ENCODE assay signal across 16 cellular contexts in genomic region chr14:69661194-69661537, GRCh38. TPM values are rescaled to one million over a fixed set of nuclear protein-coding genes. Genes with fewer than 3 reads are reported as not detected.
DNase-seq lines count a peak whose midpoint lies in the region; ATAC-seq and TF ChIP-seq lines count a peak whose summit lies in the region.
"Had no signal": no experiment of that assay in that cellular context is flagged by ENCODE, and none has a peak within 500 bp of the region (broad histone marks: within the 10 kb centered on the region; RNA-seq: fewer than 3 reads in every experiment).

No MANE protein-coding gene starts in this region.

- DNase-seq in activated naive CD4-positive, alpha-beta T cell treated with anti-CD3 and anti-CD28 coated beads, Interleukin-2, amount 50 U/mL, for 72 hours (ENCODE audit: low spot score in 2 of 2), result no peak
- no peak for DNase-seq in activated naive CD4-positive, alpha-beta T cell treated with anti-CD3 and anti-CD28 coated beads, Interleukin-2, amount 50 U/mL, for 16 hours
- DNase-seq in mesothelial cell of epicardium (ENCODE audit: low spot score in 2 of 2, unreplicated experiment in 2 of 2) (no peak), upper lobe of right lung (no peak), GF-D8 (lab: John Stamatoyannopoulos, UW) (no peak)
- DNase-seq: amygdala; HCEC 1CT; midbrain; NCI-H774; ovary; stimulated activated CD4-positive, alpha-beta T cell treated with anti-CD3 and anti-CD28 coated beads, Interleukin-4, amount 100 ng/mL, for 1 hour; stimulated activated CD8-positive, alpha-beta memory T cell treated with anti-CD3 and anti-CD28 coated beads, Interleukin-4, amount 100 ng/mL, for 48 hours; uterus had no signal

- no peaks in the 10 kb centered on the region for H3K27me3 ChIP-seq in upper lobe of right lung
- H3K27me3 ChIP-seq: ovary, uterus had no signal

- H3K9me3 ChIP-seq in upper lobe of right lung, result no peaks in the 10 kb centered on the region
- H3K9me3 ChIP-seq: ovary, uterus had no signal

- no peaks in the 10 kb centered on the region for H3K27me3 Mint-ChIP-seq in activated T-helper 17 cell treated with anti-CD3 and anti-CD28 coated beads, Interleukin-2, amount 50 U/mL, for 72 hours
- no peaks in the 10 kb centered on the region for H3K27me3 Mint-ChIP-seq in mesothelial cell of epicardium (ENCODE audit: low read depth)

- TF ChIP-seq CTCF in mesothelial cell of epicardium (IDR thresholded peaks at IDR 0.05; ENCODE audit: unreplicated experiment) (no peak), upper lobe of right lung (IDR thresholded peaks at IDR 0.05) (no peak)

- H3K9me3 Mint-ChIP-seq in activated naive CD4-positive, alpha-beta T cell treated with anti-CD3 and anti-CD28 coated beads, Interleukin-2, amount 50 U/mL, for 72 hours, result no peaks in the 10 kb centered on the region
- no peaks in the 10 kb centered on the region for H3K9me3 Mint-ChIP-seq in activated T-helper 17 cell treated with anti-CD3 and anti-CD28 coated beads, Interleukin-2, amount 50 U/mL, for 72 hours
- H3K9me3 Mint-ChIP-seq in mesothelial cell of epicardium, result no peaks in the 10 kb centered on the region

- peaks cover 67% of the 10 kb centered on the region for H3K4me1 Mint-ChIP-seq in activated T-helper 17 cell treated with anti-CD3 and anti-CD28 coated beads, Interleukin-2, amount 50 U/mL, for 72 hours
- peaks cover 68% of the 10 kb centered on the region for H3K4me1 Mint-ChIP-seq in mesothelial cell of epicardium

- peak overlapping the region; percentile 57 to 77 for H3K27ac Mint-ChIP-seq in activated naive CD4-positive, alpha-beta T cell treated with anti-CD3 and anti-CD28 coated beads, Interleukin-2, amount 50 U/mL, for 72 hours
- peak overlapping the region; percentile 94 for H3K27ac Mint-ChIP-seq in activated T-helper 17 cell treated with anti-CD3 and anti-CD28 coated beads, Interleukin-2, amount 50 U/mL, for 72 hours
- peak overlapping the region; percentile 75 for H3K27ac Mint-ChIP-seq in mesothelial cell of epicardium

- peak overlapping the region; percentile 77 for H3K4me3 Mint-ChIP-seq in activated T-helper 17 cell treated with anti-CD3 and anti-CD28 coated beads, Interleukin-2, amount 50 U/mL, for 72 hours
- no peak overlapping the region for H3K4me3 Mint-ChIP-seq in mesothelial cell of epicardium

- no peak for ATAC-seq in activated naive CD4-positive, alpha-beta T cell treated with anti-CD3 and anti-CD28 coated beads, Interleukin-2, amount 50 U/mL, for 72 hours
- no peak for ATAC-seq in activated T-helper 17 cell treated with anti-CD3 and anti-CD28 coated beads, Interleukin-2, amount 50 U/mL, for 72 hours (replicated peaks)
- ATAC-seq in upper lobe of right lung (no peak), GM21737 (IDR thresholded peaks at IDR 0.05; ENCODE audit: unreplicated experiment) (no peak), HG03175 (IDR thresholded peaks at IDR 0.05; ENCODE audit: unreplicated experiment) (no peak)

- H3K36me3 ChIP-seq in upper lobe of right lung, result peaks cover 14% of the 10 kb centered on the region
- H3K36me3 ChIP-seq: ovary, uterus had no signal

- intact Hi-C loops in upper lobe of right lung (cut with DNase I), result no loop called here

- peak overlapping the region; percentile 7 for H3K27ac ChIP-seq in upper lobe of right lung
- H3K27ac ChIP-seq: ovary had no signal

- peaks cover 14 to 78% of the 10 kb centered on the region in 2 donors for H3K36me3 Mint-ChIP-seq in activated naive CD4-positive, alpha-beta T cell treated with anti-CD3 and anti-CD28 coated beads, Interleukin-2, amount 50 U/mL, for 72 hours
- peaks cover 92% of the 10 kb centered on the region for H3K36me3 Mint-ChIP-seq in activated T-helper 17 cell treated with anti-CD3 and anti-CD28 coated beads, Interleukin-2, amount 50 U/mL, for 72 hours (ENCODE audit: low read depth)
- peaks cover 12% of the 10 kb centered on the region for H3K36me3 Mint-ChIP-seq in mesothelial cell of epicardium

- H3K4me3 ChIP-seq in upper lobe of right lung, result no peak overlapping the region
- H3K4me3 ChIP-seq: ovary, uterus had no signal

- peaks cover 98% of the 10 kb centered on the region for H3K4me1 ChIP-seq in upper lobe of right lung

RNA-seq across cellular contexts. Expression of gene SUSD6, which starts 49.8 kb away (rescaled TPM):
- 10 to 100 TPM; 54.1 to 98.6 TPM for total RNA-seq in activated naive CD4-positive, alpha-beta T cell treated with anti-CD3 and anti-CD28 coated beads, Interleukin-2, amount 50 U/mL, for 72 hours
- total RNA-seq in activated T-helper 17 cell treated with anti-CD3 and anti-CD28 coated beads, Interleukin-2, amount 50 U/mL, for 72 hours, result 10 to 100 TPM; 76.9 to 96.4 TPM
- total RNA-seq in mesothelial cell of epicardium, result 34.7 to 37.3 TPM (median 35.3 TPM) in 3 replicates
- 87.5 TPM for total RNA-seq in upper lobe of right lung
